Comparison of ENCODE assay signal across 16 cellular contexts in genomic region chr14:80658733-80659132, GRCh38.
"Had no signal": no experiment of that assay in that cellular context is flagged by ENCODE, and none has a peak within 500 bp of the region (broad histone marks: within the 10 kb centered on the region; RNA-seq: fewer than 3 reads in every experiment).

No MANE protein-coding gene starts in this region.

- H3K4me1 Mint-ChIP-seq: activated CD4-positive, alpha-beta T cell treated with anti-CD3 and anti-CD28 coated beads, Interleukin-2, amount 10 ng/mL, durations not matched to agents 7 days and 5 days; immature natural killer cell; nephron progenitor cell had no signal

- H3K36me3 ChIP-seq: brain microvascular endothelial cell, ovary, tibial nerve had no signal

- H3K27me3 Mint-ChIP-seq: activated CD4-positive, alpha-beta T cell treated with anti-CD3 and anti-CD28 coated beads, Interleukin-2, amount 10 ng/mL, durations not matched to agents 7 days and 5 days had no signal

- H3K9me3 ChIP-seq: ovary, tibial nerve had no signal

- H3K27me3 ChIP-seq: brain microvascular endothelial cell, ovary, tibial nerve had no signal

- DNase-seq: activated CD4-positive, alpha-beta T cell treated with anti-CD3 and anti-CD28 coated beads, Interleukin-2, amount 10 ng/mL, durations not matched to agents 7 days and 5 days; activated CD4-positive, CD25-positive, alpha-beta regulatory T cell; activated effector memory CD4-positive, alpha-beta T cell treated with Interleukin-2 at 50 U/mL for 16 hours; activated T-cell treated with anti-CD3 and anti-CD28 coated beads for 4 hours; brain microvascular endothelial cell; glutamatergic neuron; immature natural killer cell; left colon; nephron progenitor cell; ovary; retina; T-helper 2 cell had no signal

- H3K27ac ChIP-seq: brain microvascular endothelial cell, ovary, skin epidermis had no signal

- H3K4me3 Mint-ChIP-seq: activated CD4-positive, alpha-beta T cell treated with anti-CD3 and anti-CD28 coated beads, Interleukin-2, amount 10 ng/mL, durations not matched to agents 7 days and 5 days; immature natural killer cell; nephron progenitor cell had no signal

- H3K27ac Mint-ChIP-seq: activated CD4-positive, alpha-beta T cell treated with anti-CD3 and anti-CD28 coated beads, Interleukin-2, amount 10 ng/mL, durations not matched to agents 7 days and 5 days; activated naive CD4-positive, alpha-beta T cell treated with anti-CD3 and anti-CD28 coated beads, Interleukin-2, amount 50 U/mL, for 72 hours; immature natural killer cell; nephron progenitor cell had no signal

- ATAC-seq: activated naive CD4-positive, alpha-beta T cell treated with anti-CD3 and anti-CD28 coated beads, Interleukin-2, amount 50 U/mL, for 72 hours; left colon had no signal

- H3K4me3 ChIP-seq: lung, ovary, skin epidermis, tibial nerve had no signal
